1 cellular context compared by ENCODE assay signal in genomic region chr7:150515752-150516151, GRCh38.
TF ChIP-seq lines count a peak whose summit lies in the region.

No MANE protein-coding gene starts in this region.

TF ChIP-seq in endothelial cell of umbilical vein, 7 proteins besides CTCF, POLR2A, EP300 and RAD21:
- TF ChIP-seq POLR2AphosphoS5 (IDR thresholded peaks at IDR 0.05; ENCODE audit: insufficient read depth, low read depth, low read length) = no peak
- TF ChIP-seq MYC (IDR thresholded peaks at IDR 0.05; ENCODE audit: low read depth, low read length) = no peak
- no peak for TF ChIP-seq EZH2 (IDR thresholded peaks at IDR 0.05; ENCODE audit: borderline replicate concordance, low read depth, low read length, severe bottlenecking)
- no peak for TF ChIP-seq MAX (IDR thresholded peaks at IDR 0.05; ENCODE audit: insufficient read depth, insufficient read length)
- TF ChIP-seq FOS (IDR thresholded peaks at IDR 0.05; ENCODE audit: borderline replicate concordance, insufficient read depth, low read length) = no peak
